ENCODE assay signal across 8 cellular contexts in the genomic region with DNA sequence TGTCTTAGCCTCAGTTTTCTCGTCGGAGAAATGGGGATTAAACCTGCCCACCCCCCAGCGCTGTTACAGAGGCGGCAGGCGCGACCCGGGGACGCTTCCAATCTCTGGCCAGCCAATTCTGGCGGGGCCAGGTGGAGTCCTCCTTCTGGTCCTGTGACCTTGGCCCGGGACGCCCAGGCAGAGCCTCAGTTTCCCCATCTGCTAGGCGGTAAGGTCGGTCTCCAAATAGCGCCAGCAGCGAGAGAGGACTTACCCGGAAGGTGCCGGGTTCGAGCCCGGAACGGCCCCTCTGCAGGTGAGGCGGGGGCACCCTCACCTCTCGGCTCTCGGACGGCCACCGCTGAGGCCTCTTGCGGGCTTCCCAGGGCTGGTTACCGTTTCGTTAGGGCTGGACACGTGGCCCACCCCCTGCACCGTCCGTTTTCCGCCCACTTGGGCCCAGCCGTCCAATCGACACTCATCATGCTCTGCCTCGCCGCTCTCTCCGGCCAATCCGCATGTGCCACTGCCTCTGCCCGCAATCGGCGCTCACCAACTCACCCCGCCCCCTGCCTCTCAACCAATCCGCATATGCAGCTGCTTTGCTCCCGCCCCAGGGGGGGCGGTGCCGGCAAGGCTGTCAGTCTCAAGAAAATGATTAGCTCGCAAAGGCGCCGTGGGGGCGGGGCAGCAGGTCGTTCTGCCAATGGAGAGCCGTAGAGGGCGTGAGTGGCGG. TPM values are rescaled to one million over a fixed set of nuclear protein-coding genes. Genes with fewer than 3 reads are reported as not detected.
DNase-seq lines count a peak whose midpoint lies in the region; ATAC-seq and TF ChIP-seq lines count a peak whose summit lies in the region.

A gene with protein sequence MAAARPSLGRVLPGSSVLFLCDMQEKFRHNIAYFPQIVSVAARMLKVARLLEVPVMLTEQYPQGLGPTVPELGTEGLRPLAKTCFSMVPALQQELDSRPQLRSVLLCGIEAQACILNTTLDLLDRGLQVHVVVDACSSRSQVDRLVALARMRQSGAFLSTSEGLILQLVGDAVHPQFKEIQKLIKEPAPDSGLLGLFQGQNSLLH (minus strand): TSS at position 384 of the 715 bp plus-strand sequence. CDS start 5,156 bp downstream, outside the sequence.

- peak within 1 kb of the TSS; percentile 95 for H3K4me3 Mint-ChIP-seq in natural killer cell

- intact Hi-C loops in natural killer cell (cut with micrococcal nuclease): loop anchor here (2.0 kb wide), 1 partner anchor 15 kb away; a partner anchor contains a TSS

- H3K4me1 Mint-ChIP-seq in natural killer cell: peaks cover 24 to 32% of the 10 kb centered on the region in 2 donors

- TF ChIP-seq CTCF in natural killer cell (IDR thresholded peaks at IDR 0.05): no peak

- peaks cover 20% of the 10 kb centered on the region; the same call in 1 of the 2 replicates for H3K27me3 ChIP-seq in H7 (ENCODE audit: control insufficient read depth, insufficient read depth, low read length)

- peak; percentile 94 to 99 (median 95) for ATAC-seq in natural killer cell

- no peaks in the 10 kb centered on the region for H3K9me3 Mint-ChIP-seq in natural killer cell

- no peaks in the 10 kb centered on the region for H3K36me3 ChIP-seq in H7 (replicated peaks; ENCODE audit: control insufficient read depth, insufficient read depth, low read length)

- H3K27me3 Mint-ChIP-seq in natural killer cell (ENCODE audit: low read depth in 2 of 2): peaks cover 0 to 4% of the 10 kb centered on the region in 2 donors

- peak within 1 kb of the TSS; percentile 91 to 92 for H3K27ac Mint-ChIP-seq in natural killer cell

- DNase-seq in ELF-1 (ENCODE audit: low read depth, low spot score): peak; percentile 100
- DNase-seq in H7: peak; percentile 99
- peak; percentile 99 for DNase-seq in M059J (ENCODE audit: low read depth)
- DNase-seq in SHP77 (lab: John Stamatoyannopoulos, UW): peak; percentile 99 to 100
- peak; percentile 100 for DNase-seq in activated effector memory CD4-positive, alpha-beta T cell treated with Interleukin-2 at 50 U/mL for 16 hours
- DNase-seq in fibroblast of peridontal ligament (ENCODE audit: extremely low read depth): peak; percentile 99
- DNase-seq in natural killer cell: peak; percentile 100
- DNase-seq in stimulated activated naive CD4-positive, alpha-beta T cell treated with Interleukin-2 at 50 U/mL for 16 hours (lab: John Stamatoyannopoulos, UW): peak; percentile 100

- H3K36me3 Mint-ChIP-seq in natural killer cell: no peaks in the 10 kb centered on the region

- peak within 1 kb of the TSS; percentile 80 for H3K4me3 ChIP-seq in H7 (ENCODE audit: insufficient read depth, low read depth, low read length)

RNA-seq across cellular contexts. Expression of the gene that starts here (rescaled TPM):
- total RNA-seq in H7 (2014; rRNA removed; shearing (Covaris generic)): 178 and 185 TPM in 2 replicates
- total RNA-seq in M059J (2014; rRNA removed; shearing (Covaris generic)): 123 and 134 TPM in 2 replicates
- total RNA-seq in natural killer cell: 10 to 100 TPM in 1 of 3 donors, 1 to 10 TPM in 2; 7.2 to 12.4 (median 9.5) TPM

Comparison
In these comparisons a context has a peak if more than half of its experiments do, and no peak if none do; other contexts are left out.
1. Peak in every context shown above with its lines: DNase-seq, ATAC-seq and H3K4me3 ChIP-seq.